ENCODE assay signal across 8 cellular contexts in the genomic region with DNA sequence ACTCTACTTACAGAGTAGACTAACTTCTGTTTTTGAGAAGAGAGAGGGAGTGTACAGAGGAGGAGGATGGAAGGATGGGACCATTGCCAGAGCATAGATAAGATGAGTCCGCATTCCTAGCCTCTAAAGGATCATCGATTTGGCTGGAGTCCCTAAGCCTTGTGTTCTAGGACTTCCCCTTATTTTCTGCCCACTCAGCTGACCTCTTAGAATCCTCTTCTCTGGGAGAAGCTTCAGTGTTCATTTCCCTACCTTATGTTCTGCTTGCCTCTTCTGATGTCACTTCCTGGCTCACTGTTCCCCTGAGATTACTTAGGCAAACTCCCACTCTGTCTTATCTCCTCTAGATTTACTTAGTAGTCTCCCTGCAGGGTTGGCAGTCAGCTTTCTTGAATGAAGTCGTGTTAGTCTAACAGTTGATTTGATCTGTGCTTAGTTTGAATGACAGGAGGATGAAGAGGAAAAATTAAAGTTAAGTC.
A peak's percentile ranks its signal among the peaks of the same experiment; 100 is the strongest.
DNase-seq lines count a peak whose midpoint lies in the region; ATAC-seq and TF ChIP-seq lines count a peak whose summit lies in the region.

No MANE protein-coding gene starts in this region.

- no peak overlapping the region for H3K4me3 ChIP-seq in fibroblast of mammary gland (ENCODE audit: control insufficient read depth, low read depth, low read length)
- H3K4me3 ChIP-seq in psoas muscle = no peak overlapping the region

- TF ChIP-seq CTCF in fibroblast of mammary gland (conservative IDR thresholded peaks at IDR 0.05; ENCODE audit: control insufficient read depth, insufficient read depth, low read depth, low read length) (no peak), psoas muscle (IDR thresholded peaks at IDR 0.05) (no peak), GM20000 (IDR thresholded peaks at IDR 0.05; ENCODE audit: extremely low read depth, missing control alignments) (no peak)

- no peaks in the 10 kb centered on the region for H3K27me3 ChIP-seq in psoas muscle (ENCODE audit: insufficient read depth in 3 of 3, low read length in 2 of 3)

- intact Hi-C loops in psoas muscle (cut with DNase I) = no loop called here

- ATAC-seq in GM18517 (IDR thresholded peaks at IDR 0.05; ENCODE audit: unreplicated experiment) (peak; percentile 77), psoas muscle (peak in 3 of 4 donors; percentile 16 to 43 (median 30)), HG03521 (IDR thresholded peaks at IDR 0.05; ENCODE audit: unreplicated experiment) (no peak)

- no peaks in the 10 kb centered on the region for H3K36me3 ChIP-seq in psoas muscle (ENCODE audit: insufficient read depth in 1 of 2, low read depth in 1 of 2)

- H3K4me1 ChIP-seq in psoas muscle = peaks cover 34% of the 10 kb centered on the region

- peak overlapping the region; percentile 37 for H3K27ac ChIP-seq in psoas muscle

- DNase-seq in NAMALWA (ENCODE audit: low spot score) = peak; percentile 51
- peak; percentile 79 for DNase-seq in fibroblast of mammary gland (ENCODE audit: low read depth)
- no peak for DNase-seq in psoas muscle
- no peak for DNase-seq in stimulated activated CD4-positive, alpha-beta T cell treated with anti-CD3 and anti-CD28 coated beads, Interleukin-4, amount 100 ng/mL, for 4 hours
- DNase-seq in GM20000 (ENCODE audit: low spot score) = no peak
- DNase-seq in DMS79 (lab: John Stamatoyannopoulos, UW) = no peak

- H3K9me3 ChIP-seq in psoas muscle = no peaks in the 10 kb centered on the region

- 57 to 64% (median 57%) methylated on average over 3 of the region's 3 CpGs for WGBS in psoas muscle, 3 donors

Comparison
In these comparisons a context has a peak if more than half of its experiments do, and no peak if none do; other contexts are left out.
1. DNase-seq: peak in NAMALWA (single experiment) and fibroblast of mammary gland (single experiment); none in psoas muscle (0 of 2), stimulated activated CD4-positive, alpha-beta T cell treated with anti-CD3 and anti-CD28 coated beads, Interleukin-4, amount 100 ng/mL, for 4 hours (0 of 2), GM20000 (single experiment) and DMS79 (single experiment).